In the genomic region with DNA sequence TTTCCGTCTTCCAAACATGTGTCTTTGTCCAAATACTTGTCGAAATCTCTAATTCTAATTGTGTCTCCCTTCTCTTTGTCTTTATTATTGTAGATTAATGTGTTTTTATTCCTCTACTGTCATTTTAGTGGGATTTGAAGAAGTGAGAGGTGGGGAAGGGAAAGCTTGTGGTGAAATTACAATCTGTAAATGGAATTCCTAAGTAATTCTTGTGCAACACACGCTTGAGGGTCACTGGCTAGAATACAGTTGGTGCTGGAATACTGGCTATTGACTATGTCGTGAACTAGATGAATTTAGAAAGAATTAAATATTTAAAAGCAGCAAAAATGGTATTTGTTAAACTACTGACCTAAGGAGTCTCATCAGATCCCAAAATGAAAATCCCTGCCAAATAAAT, we compare ENCODE assay signal across 19 cellular contexts. TPM values are rescaled to one million over a fixed set of nuclear protein-coding genes. Genes with fewer than 3 reads are reported as not detected.
DNase-seq lines count a peak whose midpoint lies in the region; ATAC-seq and TF ChIP-seq lines count a peak whose summit lies in the region.
"Had no signal": no experiment of that assay in that cellular context is flagged by ENCODE, and none has a peak within 500 bp of the region (broad histone marks: within the 10 kb centered on the region; RNA-seq: fewer than 3 reads in every experiment).

No MANE protein-coding gene starts in this region.

- DNase-seq in AG10803 (ENCODE audit: low read depth): peak; percentile 91
- DNase-seq in GM23248: peak; percentile 66
- peak; percentile 43 for DNase-seq in choroid plexus epithelial cell (ENCODE audit: low read depth)
- no peak for DNase-seq in left lung
- no peak for DNase-seq in neuronal stem cell (ENCODE audit: low spot score)
- DNase-seq: Caco-2; CD4-positive, alpha-beta memory T cell; DMS 273 treated with DMSO at 0.1 percent for 48 hours; DMS79 treated with DMSO at 0.1 percent for 48 hours; Kasumi-1; MG63; NCI-H1417; NCI-H1694 treated with DMSO at 0.1 percent for 48 hours; NCI-H510A; NCI-H748 treated with DMSO at 0.1 percent for 48 hours had no signal

- H3K23ac ChIP-seq in neuronal stem cell (ENCODE audit: low read depth, low read length, poor library complexity): no peak overlapping the region

- H3K4me3 ChIP-seq in AG10803 (ENCODE audit: low read length): no peak overlapping the region
- H3K4me3 ChIP-seq in GM23248: no peak overlapping the region
- H3K4me3 ChIP-seq in choroid plexus epithelial cell (ENCODE audit: low read depth, low read length): no peak overlapping the region
- H3K4me3 ChIP-seq in left lung: no peak overlapping the region
- H3K4me3 ChIP-seq in neuronal stem cell (ENCODE audit: low read length in 2 of 2): no peak overlapping the region
- H3K4me3 ChIP-seq: BLaER1 treated with 17β-estradiol and CSF1 and Interleukin-3, amounts not matched to agents 10 nM and 100 nM; MG63 had no signal

- H3K27ac ChIP-seq in GM23248: no peak overlapping the region
- no peak overlapping the region for H3K27ac ChIP-seq in left lung
- H3K27ac ChIP-seq in neuronal stem cell (replicated peaks; ENCODE audit: low read length): no peak overlapping the region
- H3K27ac ChIP-seq: BLaER1 treated with 17β-estradiol and CSF1 and Interleukin-3, amounts not matched to agents 10 nM and 100 nM had no signal

- intact Hi-C loops in left lung (cut with DNase I): no loop called here

- in situ Hi-C loops in GM23248 (cut with MboI): no loop called here

- H2BK12ac ChIP-seq in neuronal stem cell (ENCODE audit: low read length): no peak overlapping the region

- no peaks in the 10 kb centered on the region for H3K36me3 ChIP-seq in GM23248 (ENCODE audit: low read depth)
- no peaks in the 10 kb centered on the region for H3K36me3 ChIP-seq in left lung
- H3K36me3 ChIP-seq in neuronal stem cell (replicated peaks in 1 of 2; ENCODE audit: control insufficient read depth in 2 of 2, insufficient read depth in 2 of 2, low read length in 2 of 2): no peaks in the 10 kb centered on the region
- H3K36me3 ChIP-seq: BLaER1 treated with 17β-estradiol and CSF1 and Interleukin-3, amounts not matched to agents 10 nM and 100 nM; MG63 had no signal

- H2AFZ ChIP-seq in GM23248 (no peak overlapping the region), neuronal stem cell (ENCODE audit: low read length) (no peak overlapping the region)

- no peaks in the 10 kb centered on the region for H3K9me2 ChIP-seq in GM23248 (ENCODE audit: insufficient read depth)

- no peak overlapping the region for H3K14ac ChIP-seq in neuronal stem cell (ENCODE audit: low read length)

- no peak overlapping the region for H2BK15ac ChIP-seq in neuronal stem cell (ENCODE audit: low read length)

- no peak for TF ChIP-seq CTCF in AG10803 (conservative IDR thresholded peaks at IDR 0.05; ENCODE audit: low read length)
- TF ChIP-seq CTCF in choroid plexus epithelial cell (conservative IDR thresholded peaks at IDR 0.05; ENCODE audit: low read depth, low read length): no peak
- no peak for TF ChIP-seq CTCF in left lung (IDR thresholded peaks at IDR 0.05)

- H3K4me1 ChIP-seq in GM23248 (ENCODE audit: insufficient read depth): peaks cover 28% of the 10 kb centered on the region
- H3K4me1 ChIP-seq in left lung: no peaks in the 10 kb centered on the region
- H3K4me1 ChIP-seq in neuronal stem cell (ENCODE audit: control insufficient read depth in 2 of 2, insufficient read depth in 1 of 2, low read depth in 1 of 2, low read length in 2 of 2): no peaks in the 10 kb centered on the region

- H2AK5ac ChIP-seq in neuronal stem cell (ENCODE audit: low read depth, low read length): no peak overlapping the region

- no peak overlapping the region for H3K4ac ChIP-seq in neuronal stem cell (ENCODE audit: low read length)

- no peak overlapping the region for H4K91ac ChIP-seq in neuronal stem cell (ENCODE audit: low read depth, low read length, poor library complexity)

- no peak overlapping the region for H2BK120ac ChIP-seq in neuronal stem cell (ENCODE audit: low read depth, low read length)

- no peak overlapping the region for H2BK5ac ChIP-seq in neuronal stem cell (ENCODE audit: low read length)

- H3K18ac ChIP-seq in neuronal stem cell (ENCODE audit: low read length): no peak overlapping the region

- no peaks in the 10 kb centered on the region for H3K79me2 ChIP-seq in GM23248 (ENCODE audit: insufficient read depth)

- H3K4me2 ChIP-seq in GM23248 (ENCODE audit: unreplicated experiment) (no peak overlapping the region), neuronal stem cell (ENCODE audit: insufficient read depth, low read length, poor library complexity, severe bottlenecking) (no peak overlapping the region)
- H3K4me2 ChIP-seq: BLaER1 treated with 17β-estradiol and CSF1 and Interleukin-3, amounts not matched to agents 10 nM and 100 nM had no signal

- H3K9ac ChIP-seq in GM23248 (no peak overlapping the region), neuronal stem cell (ENCODE audit: low read depth, low read length, poor library complexity) (no peak overlapping the region)
- H3K9ac ChIP-seq: BLaER1 treated with 17β-estradiol and CSF1 and Interleukin-3, amounts not matched to agents 10 nM and 100 nM had no signal

- H4K20me1 ChIP-seq in GM23248 (ENCODE audit: insufficient read depth): no peaks in the 10 kb centered on the region
- H4K20me1 ChIP-seq: BLaER1 treated with 17β-estradiol and CSF1 and Interleukin-3, amounts not matched to agents 10 nM and 100 nM had no signal

- H3K9me3 ChIP-seq in GM23248 (ENCODE audit: low read depth) (no peaks in the 10 kb centered on the region), left lung (no peaks in the 10 kb centered on the region), neuronal stem cell (replicated peaks in 1 of 2; ENCODE audit: control insufficient read depth in 2 of 2, insufficient read depth in 1 of 2, low read depth in 1 of 2, low read length in 2 of 2) (peaks cover 0 to 5% of the 10 kb centered on the region in 2 donors)
- H3K9me3 ChIP-seq: Caco-2, MG63 had no signal

- 58 to 63% methylated on average over 4 of the region's 4 CpGs for WGBS in GM23248 (ENCODE audit: low coverage in 1 of 2, low lambda C conversion rate in 2 of 2, missing lambda C conversion rate in 2 of 2), 2 experiments
- WGBS in neuronal stem cell (ENCODE audit: extremely low coverage in 2 of 2, insufficient read length in 2 of 2, insufficient replicate concordance in 1 of 2), 2 donors: no CpG with 5 or more reads among the region's 4 CpGs

- H3K27me3 ChIP-seq in GM23248 (replicated peaks; ENCODE audit: insufficient read depth) (no peaks in the 10 kb centered on the region), left lung (no peaks in the 10 kb centered on the region), neuronal stem cell (ENCODE audit: control insufficient read depth in 3 of 3, insufficient read depth in 3 of 3, low read depth in 1 of 3, low read length in 3 of 3) (no peaks in the 10 kb centered on the region)
- H3K27me3 ChIP-seq: BLaER1 treated with 17β-estradiol and CSF1 and Interleukin-3, amounts not matched to agents 10 nM and 100 nM; MG63 had no signal

- H3F3A ChIP-seq in GM23248 (ENCODE audit: insufficient read depth): peaks cover 17% of the 10 kb centered on the region; the same call in 1 of the 2 replicates

- no peak overlapping the region for H4K8ac ChIP-seq in neuronal stem cell (ENCODE audit: low read depth, low read length)

- ATAC-seq in left lung (peak; percentile 57), HG03196 (IDR thresholded peaks at IDR 0.05; ENCODE audit: unreplicated experiment) (no peak), HG02852 (IDR thresholded peaks at IDR 0.05; ENCODE audit: unreplicated experiment) (no peak)
- ATAC-seq: SK-N-SH treated with all-trans-retinoic acid at 6 μM for 48 hours had no signal

- H3K79me1 ChIP-seq in neuronal stem cell (ENCODE audit: low read depth, low read length): no peaks in the 10 kb centered on the region

RNA-seq across cellular contexts. Expression of a gene that starts 10.7 kb away (rescaled TPM):
- 14.4 and 22.4 TPM in 2 replicates for total RNA-seq in GM23248 (2014; rRNA removed; shearing (Covaris generic))
- polyA plus RNA-seq in GM23248 (2016; fragmentation: Nextera tagmentation; extraction: Ambion mirVana): 1.8 TPM in 2 replicates
- 10 to 100 TPM; 56.6 to 71.2 TPM for total RNA-seq in left lung
- 5.8 TPM for polyA plus RNA-seq in neuronal stem cell (2013, experiment 1 of 2)
- 6.0 TPM for polyA plus RNA-seq in neuronal stem cell (2013, experiment 2 of 2)

RNA-seq across cellular contexts. Expression of a gene that starts 34.9 kb away (rescaled TPM):
- 19.2 and 29.1 TPM in 2 replicates for total RNA-seq in GM23248 (2014; rRNA removed; shearing (Covaris generic))
- 37.0 and 41.0 TPM in 2 replicates for polyA plus RNA-seq in GM23248 (2016; fragmentation: Nextera tagmentation; extraction: Ambion mirVana)
- 10 to 100 TPM; 24.2 to 24.3 TPM for total RNA-seq in left lung
- polyA plus RNA-seq in neuronal stem cell (2013, experiment 1 of 2): 48.1 TPM
- 45.4 TPM for polyA plus RNA-seq in neuronal stem cell (2013, experiment 2 of 2)

Comparison
In these comparisons a context has a peak if more than half of its experiments do, and no peak if none do; other contexts are left out.
1. DNase-seq: peak in AG10803 (single experiment), GM23248 (single experiment) and choroid plexus epithelial cell (single experiment); none in left lung (0 of 2) and neuronal stem cell (single experiment).